ENCODE assay signal across 8 cellular contexts in genomic region chr15:100602822-100603393, GRCh38. TPM values are rescaled to one million over a fixed set of nuclear protein-coding genes. Genes with fewer than 3 reads are reported as not detected.
DNase-seq lines count a peak whose midpoint lies in the region; ATAC-seq and TF ChIP-seq lines count a peak whose summit lies in the region.

No MANE protein-coding gene starts in this region.

- H3F3A ChIP-seq in PC-3 (ENCODE audit: low read length, unreplicated experiment), result no peaks in the 10 kb centered on the region

- H2AFZ ChIP-seq in PC-3 (ENCODE audit: low read length), result peak overlapping the region; percentile 95

- CTCF ChIA-PET in PC-3 (lab: Charles Lee), result interaction anchor here (1.0 to 1.9 kb wide), 2 partner anchors 30 to 253 kb away, joined by 3 to 6 read pairs; no protein-coding TSS in a partner anchor

- no peaks in the 10 kb centered on the region for H3K9me2 ChIP-seq in PC-3 (replicated peaks; ENCODE audit: low read length)

- DNase-seq in AG20443 (ENCODE audit: low spot score) (peak; percentile 6), PC-3 (peak; percentile 12), astrocyte of the cerebellum (ENCODE audit: low read depth) (no peak), kidney glomerular epithelial cell (lab: John Stamatoyannopoulos, UW) (peak; percentile 7), DMS153 (lab: John Stamatoyannopoulos, UW) (no peak)
- peak; percentile 37 for DNase-seq in stimulated activated naive CD4-positive, alpha-beta T cell treated with Interleukin-2 at 50 U/mL for 16 hours (lab: John Stamatoyannopoulos, UW)

- peak overlapping the region; percentile 93 for H3K4me2 ChIP-seq in PC-3 (ENCODE audit: low read length)

- in situ Hi-C loops in astrocyte of the cerebellum (cut with HindIII; ENCODE audit: low sequenced_read_pairs), result no loop called here

- H3K9me3 ChIP-seq in PC-3 (ENCODE audit: low read length), result no peaks in the 10 kb centered on the region

- H3K27ac ChIP-seq in PC-3 (ENCODE audit: low read length), result peak overlapping the region; percentile 25; the same call in 1 of the 2 replicates

- peaks cover 82% of the 10 kb centered on the region for H3K79me2 ChIP-seq in PC-3 (ENCODE audit: low read length)

- no peaks in the 10 kb centered on the region for H4K20me1 ChIP-seq in PC-3 (ENCODE audit: low read length)

- peak; percentile 35 for ATAC-seq in GM18519 (IDR thresholded peaks at IDR 0.05; ENCODE audit: low FRiP score, unreplicated experiment)
- peak; percentile 38 for ATAC-seq in HG03025 (IDR thresholded peaks at IDR 0.05; ENCODE audit: low FRiP score, unreplicated experiment)
- ATAC-seq in PC-3, result peak; percentile 6; the same call in 1 of the 2 replicates

- H3K4me3 ChIP-seq in PC-3 (ENCODE audit: low read length) (peak overlapping the region; percentile 98), astrocyte of the cerebellum (ENCODE audit: low read depth, low read length) (peak overlapping the region; percentile 99)

- peaks cover 22% of the 10 kb centered on the region for H3K4me1 ChIP-seq in PC-3 (ENCODE audit: insufficient read depth, low read length)

- POLR2A ChIA-PET in PC-3 (lab: Charles Lee; ENCODE audit: unreplicated experiment), result no interaction called here

- BruUV-seq in PC-3 (replicated peaks; lab: Mats Ljungman, UMichigan), result no TSS peak

- peak overlapping the region; percentile 87 for H3K9ac ChIP-seq in PC-3 (ENCODE audit: low read length)

- TF ChIP-seq CTCF in PC-3 (conservative IDR thresholded peaks at IDR 0.05; ENCODE audit: low read depth, low read length) (no peak), astrocyte of the cerebellum (IDR thresholded peaks at IDR 0.05; ENCODE audit: low read depth, low read length, missing control alignments) (no peak)

- intact Hi-C loops in PC-3 (cut with micrococcal nuclease), result no loop called here

- H3K27me3 ChIP-seq in PC-3 (ENCODE audit: low read length), result no peaks in the 10 kb centered on the region

- H3K36me3 ChIP-seq in PC-3 (ENCODE audit: low read depth, low read length), result no peaks in the 10 kb centered on the region; the same call in 1 of the 2 replicates

RNA-seq across cellular contexts. Expression of gene ASB7, which starts 0.5 kb away (rescaled TPM):
- total RNA-seq in PC-3 (2014; rRNA removed), result 7.8 and 9.6 TPM in 2 replicates

RNA-seq across cellular contexts. Expression of gene LINS1, which starts 0.9 kb away (rescaled TPM):
- 8.5 and 12.0 TPM in 2 replicates for total RNA-seq in PC-3 (2014; rRNA removed)

Comparison
In these comparisons a context has a peak if more than half of its experiments do, and no peak if none do; other contexts are left out.
1. DNase-seq: peak in AG20443 (single experiment), PC-3 (single experiment), kidney glomerular epithelial cell (single experiment) and stimulated activated naive CD4-positive, alpha-beta T cell treated with Interleukin-2 at 50 U/mL for 16 hours (single experiment); none in astrocyte of the cerebellum (single experiment) and DMS153 (single experiment).
2. Peak in every context shown above with its lines, with median percentiles within 50 percentile points of each other: ATAC-seq.